ENCODE assay signal across 11 cellular contexts in genomic region chr4:86032476-86033022, GRCh38.
A peak's percentile ranks its signal among the peaks of the same experiment; 100 is the strongest.
DNase-seq lines count a peak whose midpoint lies in the region; ATAC-seq and TF ChIP-seq lines count a peak whose summit lies in the region.
"Had no signal": no experiment of that assay in that cellular context is flagged by ENCODE, and none has a peak within 500 bp of the region (broad histone marks: within the 10 kb centered on the region; RNA-seq: fewer than 3 reads in every experiment).

No MANE protein-coding gene starts in this region.

- no peak for TF ChIP-seq CTCF in brain microvascular endothelial cell (IDR thresholded peaks at IDR 0.05; ENCODE audit: low read depth, low read length, missing control alignments)
- TF ChIP-seq CTCF in hepatocyte (IDR thresholded peaks at IDR 0.05; ENCODE audit: poor library complexity): no peak
- TF ChIP-seq CTCF in thyroid gland (IDR thresholded peaks at IDR 0.05): no peak
- TF ChIP-seq CTCF in CD8-positive, alpha-beta T cell (IDR thresholded peaks at IDR 0.05): no peak

- ATAC-seq in CD8-positive, alpha-beta T cell: no peak

- H3K9me3 ChIP-seq in hepatocyte (ENCODE audit: low read depth) (no peaks in the 10 kb centered on the region), thyroid gland (no peaks in the 10 kb centered on the region)
- no peaks in the 10 kb centered on the region for H3K9me3 ChIP-seq in CD8-positive, alpha-beta T cell (ENCODE audit: low read length)
- H3K9me3 ChIP-seq: SJSA1 had no signal

- no peaks in the 10 kb centered on the region for H3K9me3 Mint-ChIP-seq in CD8-positive, alpha-beta T cell
- H3K9me3 Mint-ChIP-seq: naive B cell had no signal

- DNase-seq in Kasumi-1 (lab: John Stamatoyannopoulos, UW) (peak; percentile 61 to 68), brain microvascular endothelial cell (peak; percentile 79), hepatocyte (ENCODE audit: low spot score) (peak; percentile 63), thyroid gland (peak; percentile 73 to 74)
- no peak for DNase-seq in stimulated activated CD4-positive, alpha-beta T cell treated with anti-CD3 and anti-CD28 coated beads, Interleukin-4, amount 100 ng/mL, for 4 hours
- DNase-seq in activated effector memory CD4-positive, alpha-beta T cell treated with Interleukin-2 at 50 U/mL for 16 hours: no peak
- no peak for DNase-seq in stimulated activated CD4-positive, alpha-beta T cell treated with anti-CD3 and anti-CD28 coated beads, Interleukin-15, amount 100 ng/mL, for 24 hours
- DNase-seq in CD8-positive, alpha-beta T cell: no peak
- DNase-seq: naive B cell had no signal

- in situ Hi-C loops in brain microvascular endothelial cell (cut with HindIII; ENCODE audit: low pct_ligation_motif_present, low sequenced_read_pairs): no loop called here

- no peaks in the 10 kb centered on the region for H3K27me3 Mint-ChIP-seq in CD8-positive, alpha-beta T cell (ENCODE audit: low read depth)

- H3K36me3 Mint-ChIP-seq in CD8-positive, alpha-beta T cell: no peaks in the 10 kb centered on the region
- H3K36me3 Mint-ChIP-seq: activated naive CD8-positive, alpha-beta T cell; naive B cell had no signal

- no peak overlapping the region for H2AFZ ChIP-seq in hepatocyte

- POLR2A ChIA-PET in CD8-positive, alpha-beta T cell (lab: Charles Lee): no interaction called here

- H3K27ac Mint-ChIP-seq in CD8-positive, alpha-beta T cell: no peak overlapping the region
- H3K27ac Mint-ChIP-seq: activated naive CD8-positive, alpha-beta T cell; naive B cell had no signal

- H4K20me1 ChIP-seq in hepatocyte (ENCODE audit: insufficient read depth, poor library complexity, severe bottlenecking): no peaks in the 10 kb centered on the region

- 28% methylated on average over 4 of the region's 4 CpGs for WGBS in hepatocyte (ENCODE audit: low lambda C conversion rate, missing lambda C conversion rate)
- 6 to 9% methylated on average over 4 of the region's 4 CpGs for WGBS in thyroid gland, 2 donors

- H3K4me1 Mint-ChIP-seq in CD8-positive, alpha-beta T cell (ENCODE audit: low read depth): no peaks in the 10 kb centered on the region
- H3K4me1 Mint-ChIP-seq: naive B cell had no signal

- no peaks in the 10 kb centered on the region for H3K36me3 ChIP-seq in brain microvascular endothelial cell (replicated peaks)
- no peaks in the 10 kb centered on the region for H3K36me3 ChIP-seq in hepatocyte (replicated peaks; ENCODE audit: insufficient read depth, low read depth)
- H3K36me3 ChIP-seq in thyroid gland: no peaks in the 10 kb centered on the region
- H3K36me3 ChIP-seq in CD8-positive, alpha-beta T cell (ENCODE audit: insufficient read depth, low read length): no peaks in the 10 kb centered on the region
- H3K36me3 ChIP-seq: SJSA1 had no signal

- H3K4me3 Mint-ChIP-seq in CD8-positive, alpha-beta T cell: no peak overlapping the region
- H3K4me3 Mint-ChIP-seq: activated naive CD8-positive, alpha-beta T cell; naive B cell had no signal

- H3K79me2 ChIP-seq in hepatocyte: no peaks in the 10 kb centered on the region

- H3K4me3 ChIP-seq in brain microvascular endothelial cell (ENCODE audit: low read depth, low read length) (no peak overlapping the region), hepatocyte (no peak overlapping the region), thyroid gland (replicated peaks in 1 of 3) (no peak overlapping the region)
- no peak overlapping the region for H3K4me3 ChIP-seq in CD8-positive, alpha-beta T cell (ENCODE audit: low read depth, low read length)
- H3K4me3 ChIP-seq: SJSA1 had no signal

- no peaks in the 10 kb centered on the region for H3K27me3 ChIP-seq in brain microvascular endothelial cell (replicated peaks)
- H3K27me3 ChIP-seq in hepatocyte: no peaks in the 10 kb centered on the region
- H3K27me3 ChIP-seq in thyroid gland: no peaks in the 10 kb centered on the region
- no peaks in the 10 kb centered on the region for H3K27me3 ChIP-seq in CD8-positive, alpha-beta T cell (ENCODE audit: insufficient read depth, low read length)
- H3K27me3 ChIP-seq: SJSA1 had no signal

- peak in 1 of 2 donors; percentile 48 for TF ChIP-seq POLR2A in thyroid gland (IDR thresholded peaks at IDR 0.05)

- H3K4me1 ChIP-seq in hepatocyte (ENCODE audit: insufficient read depth) (peaks cover 9% of the 10 kb centered on the region), thyroid gland (peaks cover 20 to 21% of the 10 kb centered on the region in 2 donors)
- H3K4me1 ChIP-seq in CD8-positive, alpha-beta T cell (ENCODE audit: insufficient read depth, low read length): no peaks in the 10 kb centered on the region

- H3K9me2 ChIP-seq in hepatocyte (replicated peaks; ENCODE audit: insufficient read depth): no peaks in the 10 kb centered on the region

- H3K27ac ChIP-seq in brain microvascular endothelial cell (peak overlapping the region; percentile 85), hepatocyte (peak overlapping the region; percentile 71), thyroid gland (peak overlapping the region; percentile 86 to 93 (median 86))
- no peak overlapping the region for H3K27ac ChIP-seq in CD8-positive, alpha-beta T cell (ENCODE audit: low read depth, low read length)
- H3K27ac ChIP-seq: SJSA1 had no signal

- intact Hi-C loops in thyroid gland (cut with DNase I): no loop called here
- intact Hi-C loops in CD8-positive, alpha-beta T cell (cut with DNase I, micrococcal nuclease): no loop called here

- peak overlapping the region; percentile 34 for H3K4me2 ChIP-seq in hepatocyte

- CTCF ChIA-PET in CD8-positive, alpha-beta T cell (lab: Charles Lee): interaction anchor here (1.2 kb wide), 1 partner anchor 13 kb away, joined by 3 read pairs; no protein-coding TSS in a partner anchor

Comparison
In these comparisons a context has a peak if more than half of its experiments do, and no peak if none do; other contexts are left out.
1. DNase-seq: peak in Kasumi-1 (2 of 2), brain microvascular endothelial cell (single experiment), hepatocyte (single experiment) and thyroid gland (2 of 2); none in stimulated activated CD4-positive, alpha-beta T cell treated with anti-CD3 and anti-CD28 coated beads, Interleukin-4, amount 100 ng/mL, for 4 hours (0 of 2), activated effector memory CD4-positive, alpha-beta T cell treated with Interleukin-2 at 50 U/mL for 16 hours (single experiment), stimulated activated CD4-positive, alpha-beta T cell treated with anti-CD3 and anti-CD28 coated beads, Interleukin-15, amount 100 ng/mL, for 24 hours (single experiment) and CD8-positive, alpha-beta T cell (0 of 7).